Comparison of ENCODE assay signal across 15 cellular contexts in the genomic region with DNA sequence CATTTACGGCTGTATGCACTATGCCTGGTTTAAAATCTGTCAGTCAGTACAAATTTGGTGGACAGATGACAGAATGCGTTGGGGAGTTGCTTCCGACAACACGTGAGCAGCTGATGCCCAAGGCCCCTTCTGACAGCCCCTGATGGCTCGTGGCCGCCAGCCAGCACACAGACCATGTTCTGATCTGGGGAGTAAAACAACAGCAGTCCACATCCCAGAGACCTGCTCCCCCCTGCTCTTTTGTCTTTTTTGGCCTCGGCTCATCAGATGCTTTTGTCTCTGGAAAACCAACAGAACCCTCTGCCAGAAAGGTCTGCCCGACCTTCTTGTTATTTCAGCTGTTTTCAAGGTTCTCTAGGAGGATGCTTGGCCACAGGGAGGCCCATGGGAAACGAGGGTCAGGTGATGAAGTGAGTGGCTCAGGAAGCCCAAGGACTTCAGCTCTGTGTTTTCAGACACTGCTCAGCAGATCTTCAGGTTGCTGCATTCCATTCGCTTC. TPM values are rescaled to one million over a fixed set of nuclear protein-coding genes. Genes with fewer than 3 reads are reported as not detected.
A peak's percentile ranks its signal among the peaks of the same experiment; 100 is the strongest.
DNase-seq lines count a peak whose midpoint lies in the region; ATAC-seq and TF ChIP-seq lines count a peak whose summit lies in the region.
"Had no signal": no experiment of that assay in that cellular context is flagged by ENCODE, and none has a peak within 500 bp of the region (broad histone marks: within the 10 kb centered on the region; RNA-seq: fewer than 3 reads in every experiment).

No MANE protein-coding gene starts in this region.

- in situ Hi-C loops in astrocyte of the cerebellum (cut with HindIII; ENCODE audit: low sequenced_read_pairs) = no loop called here

- H3K36me3 ChIP-seq in CD4-positive, CD25-positive, alpha-beta regulatory T cell (ENCODE audit: control insufficient read depth, insufficient read depth, low read length) = peaks cover 1% of the 10 kb centered on the region
- H3K36me3 ChIP-seq: cardiac muscle cell had no signal

- H3K4me1 Mint-ChIP-seq in CD4-positive, CD25-positive, alpha-beta regulatory T cell = peaks cover 3 to 64% (median 32%) of the 10 kb centered on the region in 4 donors
- H3K4me1 Mint-ChIP-seq in activated naive CD4-positive, alpha-beta T cell treated with anti-CD3 and anti-CD28 coated beads for 36 hours (ENCODE audit: low read depth) = peaks cover 14% of the 10 kb centered on the region
- H3K4me1 Mint-ChIP-seq in activated T-cell treated with anti-CD3 and anti-CD28 coated beads, Interleukin-2, amount 50 U/mL, for 72 hours (ENCODE audit: low read depth) = peaks cover 10% of the 10 kb centered on the region

- H3K9me3 Mint-ChIP-seq in CD4-positive, CD25-positive, alpha-beta regulatory T cell = no peaks in the 10 kb centered on the region
- H3K9me3 Mint-ChIP-seq in activated naive CD4-positive, alpha-beta T cell treated with anti-CD3 and anti-CD28 coated beads for 36 hours = no peaks in the 10 kb centered on the region
- H3K9me3 Mint-ChIP-seq in activated T-cell treated with anti-CD3 and anti-CD28 coated beads, Interleukin-2, amount 50 U/mL, for 72 hours = no peaks in the 10 kb centered on the region

- H3K4me3 Mint-ChIP-seq in CD4-positive, CD25-positive, alpha-beta regulatory T cell = peak overlapping the region in 1 of 4 donors; percentile 27
- H3K4me3 Mint-ChIP-seq in activated naive CD4-positive, alpha-beta T cell treated with anti-CD3 and anti-CD28 coated beads for 36 hours = no peak overlapping the region
- H3K4me3 Mint-ChIP-seq in activated T-cell treated with anti-CD3 and anti-CD28 coated beads, Interleukin-2, amount 50 U/mL, for 72 hours = no peak overlapping the region

- H3K27me3 ChIP-seq in CD4-positive, CD25-positive, alpha-beta regulatory T cell (ENCODE audit: control insufficient read depth, insufficient read depth, low read length) = no peaks in the 10 kb centered on the region
- H3K27me3 ChIP-seq: cardiac muscle cell had no signal

- intact Hi-C loops in activated naive CD4-positive, alpha-beta T cell treated with anti-CD3 and anti-CD28 coated beads for 36 hours (cut with micrococcal nuclease) = no loop called here

- peaks cover 3% of the 10 kb centered on the region for H3K36me3 Mint-ChIP-seq in CD4-positive, CD25-positive, alpha-beta regulatory T cell
- H3K36me3 Mint-ChIP-seq in activated naive CD4-positive, alpha-beta T cell treated with anti-CD3 and anti-CD28 coated beads for 36 hours (ENCODE audit: low read depth) = no peaks in the 10 kb centered on the region
- H3K36me3 Mint-ChIP-seq in activated T-cell treated with anti-CD3 and anti-CD28 coated beads, Interleukin-2, amount 50 U/mL, for 72 hours (ENCODE audit: insufficient read depth in 2 of 2) = no peaks in the 10 kb centered on the region

- no peak overlapping the region for H3K27ac ChIP-seq in CD4-positive, CD25-positive, alpha-beta regulatory T cell (ENCODE audit: insufficient read depth, low read length, poor library complexity, severe bottlenecking)
- H3K27ac ChIP-seq: cardiac muscle cell had no signal

- no peak for TF ChIP-seq CTCF in astrocyte of the cerebellum (IDR thresholded peaks at IDR 0.05; ENCODE audit: low read depth, low read length, missing control alignments)

- H3K27me3 Mint-ChIP-seq in CD4-positive, CD25-positive, alpha-beta regulatory T cell = no peaks in the 10 kb centered on the region
- no peaks in the 10 kb centered on the region for H3K27me3 Mint-ChIP-seq in activated naive CD4-positive, alpha-beta T cell treated with anti-CD3 and anti-CD28 coated beads for 36 hours (ENCODE audit: low read depth)
- no peaks in the 10 kb centered on the region for H3K27me3 Mint-ChIP-seq in activated T-cell treated with anti-CD3 and anti-CD28 coated beads, Interleukin-2, amount 50 U/mL, for 72 hours (ENCODE audit: low read depth)

- CTCF ChIA-PET in activated naive CD4-positive, alpha-beta T cell treated with anti-CD3 and anti-CD28 coated beads for 36 hours (lab: Charles Lee) = interaction anchor here (0.6 to 1.0 kb wide), 2 partner anchors 10 to 23 kb away, joined by 3 read pairs; no protein-coding TSS in a partner anchor

- no peak overlapping the region for H3K4me3 ChIP-seq in CD4-positive, CD25-positive, alpha-beta regulatory T cell (ENCODE audit: low read depth, low read length)
- no peak overlapping the region for H3K4me3 ChIP-seq in astrocyte of the cerebellum (ENCODE audit: low read depth, low read length)
- H3K4me3 ChIP-seq: cardiac muscle cell, GM12878 had no signal

- H3K27ac Mint-ChIP-seq in CD4-positive, CD25-positive, alpha-beta regulatory T cell = peak overlapping the region; percentile 32 to 82 (median 53)
- no peak overlapping the region for H3K27ac Mint-ChIP-seq in activated naive CD4-positive, alpha-beta T cell treated with anti-CD3 and anti-CD28 coated beads for 36 hours
- no peak overlapping the region for H3K27ac Mint-ChIP-seq in activated T-cell treated with anti-CD3 and anti-CD28 coated beads, Interleukin-2, amount 50 U/mL, for 72 hours

- H3K9me3 ChIP-seq in CD4-positive, CD25-positive, alpha-beta regulatory T cell (ENCODE audit: control insufficient read depth in 2 of 2, low read length in 2 of 2) = no peaks in the 10 kb centered on the region

- no peak for ATAC-seq in CD4-positive, CD25-positive, alpha-beta regulatory T cell (ENCODE audit: low read depth in 2 of 2)
- ATAC-seq in activated T-cell treated with anti-CD3 and anti-CD28 coated beads, Interleukin-2, amount 50 U/mL, for 72 hours (replicated peaks in 1 of 2) = no peak
- ATAC-seq: GM12878; stimulated activated naive CD8-positive, alpha-beta T cell treated with anti-CD3 and anti-CD28 coated beads, Interleukin-15, Interleukin-2, amounts not matched to agents 100 U/mL and 50 U/mL, for 24 hours had no signal

- H3K4me1 ChIP-seq in CD4-positive, CD25-positive, alpha-beta regulatory T cell (ENCODE audit: control insufficient read depth, insufficient read depth, low read length, poor library complexity, severe bottlenecking) = peaks cover 22% of the 10 kb centered on the region

- DNase-seq in CD4-positive, CD25-positive, alpha-beta regulatory T cell = no peak
- DNase-seq in NCI-H2029 (lab: John Stamatoyannopoulos, UW) (peak; percentile 25), astrocyte of the cerebellum (ENCODE audit: low read depth) (peak; percentile 83), lung microvascular endothelial cell (ENCODE audit: low read depth in 2 of 2) (peak; percentile 79 to 94)
- no peak for DNase-seq in activated naive CD4-positive, alpha-beta T cell treated with anti-CD3 and anti-CD28 coated beads for 36 hours
- no peak for DNase-seq in activated T-cell treated with anti-CD3 and anti-CD28 coated beads, Interleukin-2, amount 50 U/mL, for 72 hours
- no peak for DNase-seq in stimulated activated naive CD4-positive, alpha-beta T cell (lab: John Stamatoyannopoulos, UW)
- DNase-seq in activated CD8-positive, alpha-beta memory T cell treated with anti-CD3 and anti-CD28 coated beads, Interleukin-2, amount 50 U/mL, for 48 hours = no peak
- DNase-seq: activated CD4-positive, alpha-beta T cell treated with anti-CD3 and anti-CD28 coated beads for 1 hour; DND-41; GOT3; stimulated activated CD4-positive, alpha-beta T cell treated with anti-CD3 and anti-CD28 coated beads, Interleukin-4, amount 100 ng/mL, for 4 hours; stimulated activated naive CD8-positive, alpha-beta T cell treated with anti-CD3 and anti-CD28 coated beads, Interleukin-15, Interleukin-2, amounts not matched to agents 100 U/mL and 50 U/mL, for 24 hours had no signal

RNA-seq across cellular contexts. Expression of gene ARSG, which starts 10.8 kb away (rescaled TPM):
- total RNA-seq in CD4-positive, CD25-positive, alpha-beta regulatory T cell = 21.8 TPM
- 10 to 100 TPM; 10.3 to 13.7 (median 12.5) TPM for polyA plus RNA-seq in CD4-positive, CD25-positive, alpha-beta regulatory T cell
- total RNA-seq in lung microvascular endothelial cell = 1.3 and 2.4 TPM in 2 replicates
- 10 to 100 TPM in 1 of 2 experiments, 1 to 10 TPM in 1; 9.0 to 10.5 TPM for total RNA-seq in activated naive CD4-positive, alpha-beta T cell treated with anti-CD3 and anti-CD28 coated beads for 36 hours
- 10 to 100 TPM; 24.2 to 24.6 TPM for total RNA-seq in activated T-cell treated with anti-CD3 and anti-CD28 coated beads, Interleukin-2, amount 50 U/mL, for 72 hours

RNA-seq across cellular contexts. Expression of gene SLC16A6, which starts 11.2 kb away (rescaled TPM):
- 11.5 TPM for total RNA-seq in CD4-positive, CD25-positive, alpha-beta regulatory T cell
- polyA plus RNA-seq in CD4-positive, CD25-positive, alpha-beta regulatory T cell = 1 to 10 TPM; 1.9 to 5.1 (median 3.0) TPM
- 0.22 and 1.6 TPM in 2 replicates for total RNA-seq in lung microvascular endothelial cell
- 1 to 10 TPM in 1 of 2 experiments, under 1 TPM in 1; 0.96 to 1.1 TPM for total RNA-seq in activated naive CD4-positive, alpha-beta T cell treated with anti-CD3 and anti-CD28 coated beads for 36 hours
- 1 to 10 TPM; 5.9 to 8.7 TPM for total RNA-seq in activated T-cell treated with anti-CD3 and anti-CD28 coated beads, Interleukin-2, amount 50 U/mL, for 72 hours
- polyA plus RNA-seq: cardiac muscle cell had no signal

RNA-seq across cellular contexts. Expression of gene AMZ2, which starts 54.3 kb away (rescaled TPM):
- total RNA-seq in CD4-positive, CD25-positive, alpha-beta regulatory T cell = 58.6 TPM
- polyA plus RNA-seq in CD4-positive, CD25-positive, alpha-beta regulatory T cell = 100 to 1,000 TPM; 102 to 116 (median 114) TPM
- total RNA-seq in lung microvascular endothelial cell = 28.8 and 33.8 TPM in 2 replicates
- total RNA-seq in activated naive CD4-positive, alpha-beta T cell treated with anti-CD3 and anti-CD28 coated beads for 36 hours = 100 to 1,000 TPM; 190 to 195 TPM
- 100 to 1,000 TPM; 185 to 224 TPM for total RNA-seq in activated T-cell treated with anti-CD3 and anti-CD28 coated beads, Interleukin-2, amount 50 U/mL, for 72 hours

Comparison
In these comparisons a context has a peak if more than half of its experiments do, and no peak if none do; other contexts are left out.
1. DNase-seq: peak in NCI-H2029 (single experiment), astrocyte of the cerebellum (single experiment) and lung microvascular endothelial cell (2 of 2); none in CD4-positive, CD25-positive, alpha-beta regulatory T cell (0 of 3), activated naive CD4-positive, alpha-beta T cell treated with anti-CD3 and anti-CD28 coated beads for 36 hours (single experiment), activated T-cell treated with anti-CD3 and anti-CD28 coated beads, Interleukin-2, amount 50 U/mL, for 72 hours (0 of 2), stimulated activated naive CD4-positive, alpha-beta T cell (0 of 6) and activated CD8-positive, alpha-beta memory T cell treated with anti-CD3 and anti-CD28 coated beads, Interleukin-2, amount 50 U/mL, for 48 hours (single experiment).
2. H3K27ac Mint-ChIP-seq: peak in CD4-positive, CD25-positive, alpha-beta regulatory T cell (3 of 3); none in activated naive CD4-positive, alpha-beta T cell treated with anti-CD3 and anti-CD28 coated beads for 36 hours (single experiment) and activated T-cell treated with anti-CD3 and anti-CD28 coated beads, Interleukin-2, amount 50 U/mL, for 72 hours (single experiment).